ENCODE assay signal across 12 cellular contexts in genomic region chr2:216183459-216183858, GRCh38.
DNase-seq lines count a peak whose midpoint lies in the region; ATAC-seq and TF ChIP-seq lines count a peak whose summit lies in the region.
"Had no signal": no experiment of that assay in that cellular context is flagged by ENCODE, and none has a peak within 500 bp of the region (broad histone marks: within the 10 kb centered on the region; RNA-seq: fewer than 3 reads in every experiment).

No MANE protein-coding gene starts in this region.

- TF ChIP-seq CTCF in NB4 (IDR thresholded peaks at IDR 0.05; ENCODE audit: low read depth, low read length) (no peak), glutamatergic neuron (IDR thresholded peaks at IDR 0.05; ENCODE audit: partially characterized antibody, unreplicated experiment) (no peak), BE2C (IDR thresholded peaks at IDR 0.05; ENCODE audit: low read depth, low read length) (no peak)

- ATAC-seq in GM19438 (IDR thresholded peaks at IDR 0.05; ENCODE audit: low read depth, unreplicated experiment) (peak; percentile 57), T-helper 17 cell (no peak)

- H3K9me3 ChIP-seq in BE2C (no peaks in the 10 kb centered on the region), T-helper 17 cell (ENCODE audit: control insufficient read depth, low read length, poor library complexity, severe bottlenecking) (no peaks in the 10 kb centered on the region)

- H3K4me1 ChIP-seq in BE2C = peaks cover 27% of the 10 kb centered on the region

- H3K4me1 Mint-ChIP-seq in glutamatergic neuron (ENCODE audit: low read depth, unreplicated experiment) = peaks cover 33% of the 10 kb centered on the region
- H3K4me1 Mint-ChIP-seq in T-helper 17 cell = peaks cover 64% of the 10 kb centered on the region

- H3K36me3 ChIP-seq in BE2C = peaks cover 53% of the 10 kb centered on the region

- peaks cover 3% of the 10 kb centered on the region for H3K9me3 Mint-ChIP-seq in glutamatergic neuron (ENCODE audit: unreplicated experiment)
- H3K9me3 Mint-ChIP-seq: activated naive CD4-positive, alpha-beta T cell treated with anti-CD3 and anti-CD28 coated beads for 36 hours had no signal

- no peak overlapping the region for H3K4me3 Mint-ChIP-seq in glutamatergic neuron (ENCODE audit: unreplicated experiment)
- no peak overlapping the region for H3K4me3 Mint-ChIP-seq in T-helper 17 cell
- H3K4me3 Mint-ChIP-seq: activated naive CD4-positive, alpha-beta T cell treated with anti-CD3 and anti-CD28 coated beads for 36 hours had no signal

- peaks cover 19% of the 10 kb centered on the region for H3K36me3 Mint-ChIP-seq in glutamatergic neuron (ENCODE audit: unreplicated experiment)
- peaks cover 16% of the 10 kb centered on the region for H3K36me3 Mint-ChIP-seq in T-helper 17 cell (ENCODE audit: low read depth)

- TF ChIP-seq POLR2A in NB4 (IDR thresholded peaks at IDR 0.05; ENCODE audit: extremely low read depth, insufficient read length) = no peak

- H3K27ac Mint-ChIP-seq in glutamatergic neuron (ENCODE audit: unreplicated experiment) (no peak overlapping the region), T-helper 17 cell (no peak overlapping the region)
- H3K27ac Mint-ChIP-seq: activated naive CD4-positive, alpha-beta T cell treated with anti-CD3 and anti-CD28 coated beads for 36 hours had no signal

- DNase-seq in CD1c-positive myeloid dendritic cell (ENCODE audit: extremely low spot score) = peak; percentile 63
- DNase-seq in NB4 (ENCODE audit: low read depth) = peak; percentile 34
- peak; percentile 46 for DNase-seq in globus pallidus (ENCODE audit: low spot score)
- no peak for DNase-seq in glutamatergic neuron
- DNase-seq in BE2C = no peak
- DNase-seq in NCI-H1105 treated with DMSO at 0.1 percent for 48 hours (lab: John Stamatoyannopoulos, UW) = no peak
- DNase-seq in T-helper 17 cell = no peak
- DNase-seq: activated naive CD4-positive, alpha-beta T cell treated with anti-CD3 and anti-CD28 coated beads for 36 hours; dorsolateral prefrontal cortex; MM.1S; WERI-Rb-1 had no signal

- H3K4me3 ChIP-seq in NB4 (ENCODE audit: low read depth, low read length) (no peak overlapping the region), BE2C (ENCODE audit: low read depth, low read length) (no peak overlapping the region)
- H3K4me3 ChIP-seq: dorsolateral prefrontal cortex had no signal

- H3K27me3 ChIP-seq in BE2C = no peaks in the 10 kb centered on the region
- H3K27me3 ChIP-seq: dorsolateral prefrontal cortex had no signal

- H3K27me3 Mint-ChIP-seq in glutamatergic neuron (ENCODE audit: unreplicated experiment) (peaks cover 9% of the 10 kb centered on the region), T-helper 17 cell (no peaks in the 10 kb centered on the region)

Comparison
In these comparisons a context has a peak if more than half of its experiments do, and no peak if none do; other contexts are left out.
1. DNase-seq: peak in CD1c-positive myeloid dendritic cell (single experiment), NB4 (single experiment) and globus pallidus (single experiment); none in glutamatergic neuron (single experiment), BE2C (single experiment), NCI-H1105 treated with DMSO at 0.1 percent for 48 hours (single experiment) and T-helper 17 cell (0 of 3).